In the genomic region with DNA sequence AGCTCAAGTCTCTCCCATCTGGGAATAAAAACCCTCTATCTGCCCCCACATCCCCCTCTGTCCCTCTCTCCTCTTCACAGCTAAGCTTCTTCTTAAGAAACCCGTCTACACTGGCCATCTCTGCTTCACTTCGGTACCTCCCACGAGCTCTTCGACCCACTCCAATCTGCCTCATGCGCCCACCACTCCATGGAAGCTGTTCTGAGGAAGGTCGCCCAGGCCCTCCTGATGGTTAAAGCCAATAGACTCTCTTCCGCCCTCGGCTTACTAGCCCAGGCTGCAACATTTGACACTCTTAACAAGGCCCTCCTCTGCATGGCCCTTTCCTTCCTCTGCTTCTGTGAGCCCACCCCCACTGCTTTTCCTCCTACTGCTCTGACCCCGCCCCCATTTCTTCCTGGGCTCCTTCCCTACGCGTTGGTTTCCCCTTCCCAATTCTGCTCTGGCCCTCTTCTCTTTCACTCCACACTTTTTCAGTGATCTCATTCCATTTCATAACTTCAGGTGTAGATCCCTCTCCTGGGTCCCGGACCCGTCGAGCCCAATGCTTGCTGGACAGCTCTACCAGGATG, we compare ENCODE assay signal across 23 cellular contexts. TPM values are rescaled to one million over a fixed set of nuclear protein-coding genes. Genes with fewer than 3 reads are reported as not detected.
DNase-seq lines count a peak whose midpoint lies in the region; ATAC-seq, FAIRE-seq and TF ChIP-seq lines count a peak whose summit lies in the region.
"Had no signal": no experiment of that assay in that cellular context is flagged by ENCODE, and none has a peak within 500 bp of the region (broad histone marks: within the 10 kb centered on the region; RNA-seq: fewer than 3 reads in every experiment).

No MANE protein-coding gene starts in this region.

- H3K27me3 ChIP-seq in GM23338 (ENCODE audit: insufficient read depth), result no peaks in the 10 kb centered on the region
- H3K27me3 ChIP-seq in CD4-positive, alpha-beta memory T cell (ENCODE audit: insufficient read depth, low read length), result no peaks in the 10 kb centered on the region

- TF ChIP-seq POLR2A in H54 (IDR thresholded peaks at IDR 0.05; ENCODE audit: low read depth, low read length), result no peak

- no peaks in the 10 kb centered on the region for H4K20me1 ChIP-seq in GM23338 (replicated peaks; ENCODE audit: insufficient read depth)

- H3K27ac Mint-ChIP-seq in GM23338 (no peak overlapping the region), WTC11 (no peak overlapping the region)
- H3K27ac Mint-ChIP-seq in CD4-positive, alpha-beta memory T cell, result no peak overlapping the region
- H3K27ac Mint-ChIP-seq: B cell; CD4-positive, CD25-positive, alpha-beta regulatory T cell; CD8-positive, alpha-beta memory T cell had no signal

- no peaks in the 10 kb centered on the region for H3K9me3 ChIP-seq in CD4-positive, alpha-beta memory T cell (ENCODE audit: control insufficient read depth in 1 of 2, low read length in 2 of 2)
- H3K9me3 ChIP-seq: BLaER1, HAP-1 had no signal

- TF ChIP-seq CTCF in 22Rv1 (IDR thresholded peaks at IDR 0.05), result no peak
- no peak for TF ChIP-seq CTCF in GM23338 (conservative IDR thresholded peaks at IDR 0.05; ENCODE audit: low read depth in 2 of 2)
- no peak for TF ChIP-seq CTCF in WTC11 (IDR thresholded peaks at IDR 0.05)

- no peaks in the 10 kb centered on the region for H3K4me1 ChIP-seq in GM23338 (ENCODE audit: insufficient read depth)
- no peaks in the 10 kb centered on the region for H3K4me1 ChIP-seq in CD4-positive, alpha-beta memory T cell (ENCODE audit: insufficient read depth, low read length)
- H3K4me1 ChIP-seq: HAP-1 had no signal

- H3K36me3 Mint-ChIP-seq in GM23338 (ENCODE audit: low read depth), result peaks cover 2% of the 10 kb centered on the region; the same call in 1 of the 3 replicates
- no peaks in the 10 kb centered on the region for H3K36me3 Mint-ChIP-seq in WTC11
- H3K36me3 Mint-ChIP-seq in CD4-positive, alpha-beta memory T cell, result no peaks in the 10 kb centered on the region
- H3K36me3 Mint-ChIP-seq: CD4-positive, CD25-positive, alpha-beta regulatory T cell; CD8-positive, alpha-beta memory T cell had no signal

- H3F3A ChIP-seq in GM23338 (replicated peaks; ENCODE audit: low read depth), result no peaks in the 10 kb centered on the region

- ATAC-seq in GM23338 (peak; percentile 53; the same call in 1 of the 3 replicates), WTC11 (peak; percentile 57), GM21723 (IDR thresholded peaks at IDR 0.05; ENCODE audit: unreplicated experiment) (no peak), HG03457 (IDR thresholded peaks at IDR 0.05; ENCODE audit: unreplicated experiment) (no peak)

- H3K36me3 ChIP-seq in GM23338 (ENCODE audit: insufficient read depth), result no peaks in the 10 kb centered on the region
- H3K36me3 ChIP-seq in CD4-positive, alpha-beta memory T cell (ENCODE audit: insufficient read depth, low read length), result no peaks in the 10 kb centered on the region
- H3K36me3 ChIP-seq: BLaER1, HAP-1 had no signal

- intact Hi-C loops in CD4-positive, alpha-beta memory T cell (cut with micrococcal nuclease), result no loop called here

- H3K9me3 Mint-ChIP-seq in GM23338 (no peaks in the 10 kb centered on the region), WTC11 (no peaks in the 10 kb centered on the region)
- no peaks in the 10 kb centered on the region for H3K9me3 Mint-ChIP-seq in CD4-positive, alpha-beta memory T cell
- H3K9me3 Mint-ChIP-seq: CD4-positive, CD25-positive, alpha-beta regulatory T cell; CD8-positive, alpha-beta memory T cell had no signal

- H3K27ac ChIP-seq in 22Rv1, result peak overlapping the region; percentile 62
- no peak overlapping the region for H3K27ac ChIP-seq in GM23338 (ENCODE audit: low read depth)
- H3K27ac ChIP-seq in CD4-positive, alpha-beta memory T cell (ENCODE audit: low read depth, low read length), result no peak overlapping the region
- H3K27ac ChIP-seq: BLaER1, C4-2B had no signal

- no peaks in the 10 kb centered on the region for H3K9me2 ChIP-seq in GM23338 (ENCODE audit: insufficient read depth)

- H3K27me3 Mint-ChIP-seq in GM23338 (ENCODE audit: insufficient read depth, low read depth, poor library complexity) (no peaks in the 10 kb centered on the region), WTC11 (ENCODE audit: low read depth) (no peaks in the 10 kb centered on the region)
- no peaks in the 10 kb centered on the region for H3K27me3 Mint-ChIP-seq in CD4-positive, alpha-beta memory T cell

- H3K4me1 Mint-ChIP-seq in GM23338 (peaks cover 6% of the 10 kb centered on the region), WTC11 (peaks cover 5% of the 10 kb centered on the region; the same call in 1 of the 2 replicates)
- H3K4me1 Mint-ChIP-seq in CD4-positive, alpha-beta memory T cell, result no peaks in the 10 kb centered on the region
- H3K4me1 Mint-ChIP-seq: B cell; CD4-positive, CD25-positive, alpha-beta regulatory T cell had no signal

- POLR2A ChIA-PET in WTC11 (lab: Charles Lee), result no interaction called here
- POLR2A ChIA-PET in CD4-positive, alpha-beta memory T cell (lab: Charles Lee; ENCODE audit: partially characterized antibody), result no interaction called here

- H3K4me3 Mint-ChIP-seq in GM23338, result no peak overlapping the region
- no peak overlapping the region for H3K4me3 Mint-ChIP-seq in WTC11
- H3K4me3 Mint-ChIP-seq in CD4-positive, alpha-beta memory T cell, result no peak overlapping the region
- H3K4me3 Mint-ChIP-seq: B cell; CD4-positive, CD25-positive, alpha-beta regulatory T cell; CD8-positive, alpha-beta memory T cell had no signal

- no peak overlapping the region for H2AFZ ChIP-seq in GM23338

- no peaks in the 10 kb centered on the region; the same call in 1 of the 2 replicates for H3K79me2 ChIP-seq in GM23338 (replicated peaks; ENCODE audit: insufficient read depth)

- no peak overlapping the region for H3K4me2 ChIP-seq in GM23338
- H3K4me2 ChIP-seq: BLaER1 had no signal

- CTCF ChIA-PET in WTC11 (lab: Charles Lee), result interaction anchor here (1.0 kb wide), 1 partner anchor 15 kb away, joined by 4 read pairs; no protein-coding TSS in a partner anchor
- CTCF ChIA-PET in CD4-positive, alpha-beta memory T cell (lab: Charles Lee; ENCODE audit: partially characterized antibody), result no interaction called here

- H3K4me3 ChIP-seq in GM23338, result no peak overlapping the region
- no peak overlapping the region for H3K4me3 ChIP-seq in CD4-positive, alpha-beta memory T cell (ENCODE audit: low read length in 2 of 2)
- H3K4me3 ChIP-seq: BLaER1, HAP-1 had no signal

- peak; percentile 15 for DNase-seq in GM23338 (ENCODE audit: low spot score)
- no peak for DNase-seq in WTC11 (ENCODE audit: low spot score)
- DNase-seq in islet precursor cell, result peak; percentile 21
- no peak for DNase-seq in CD4-positive, alpha-beta memory T cell
- DNase-seq in H54 (ENCODE audit: insufficient read length, low spot score), result no peak
- DNase-seq: CD4-positive, CD25-positive, alpha-beta regulatory T cell; CD8-positive, alpha-beta memory T cell; DMS 273 treated with DMSO at 0.1 percent for 48 hours; DMS79; EL; GDM1 had no signal

- FAIRE-seq in H54 (lab: Jason Lieb, UNC), result no peak
- FAIRE-seq: A204.1, D721Med, GM12891, GM18507, H1 had no signal

TF ChIP-seq in GM23338, 12 proteins besides CTCF, POLR2A, EP300 and RAD21:
- TF ChIP-seq STAT1 (IDR thresholded peaks at IDR 0.05; ENCODE audit: unreplicated experiment), result no peak
- no peak for TF ChIP-seq JUNB (IDR thresholded peaks at IDR 0.05; ENCODE audit: unreplicated experiment)
- no peak for TF ChIP-seq CREB1 (CRISPR knock-in tag; IDR thresholded peaks at IDR 0.05; ENCODE audit: low read depth)
- no peak for TF ChIP-seq ZNF114 (CRISPR knock-in tag; IDR thresholded peaks at IDR 0.05)
- TF ChIP-seq POLR2AphosphoS5 (IDR thresholded peaks at IDR 0.05; ENCODE audit: low read depth), result no peak
- no peak for TF ChIP-seq NANOG (IDR thresholded peaks at IDR 0.05; ENCODE audit: borderline replicate concordance)

TF ChIP-seq in WTC11, 78 proteins besides CTCF, POLR2A, EP300 and RAD21 (continues in another document):
- TF ChIP-seq NR3C1 (CRISPR knock-in tag; conservative IDR thresholded peaks at IDR 0.05; ENCODE audit: low read depth) (no peak), ZNF423 (CRISPR knock-in tag; IDR thresholded peaks at IDR 0.05) (no peak)
- TF ChIP-seq, protein P1, sequence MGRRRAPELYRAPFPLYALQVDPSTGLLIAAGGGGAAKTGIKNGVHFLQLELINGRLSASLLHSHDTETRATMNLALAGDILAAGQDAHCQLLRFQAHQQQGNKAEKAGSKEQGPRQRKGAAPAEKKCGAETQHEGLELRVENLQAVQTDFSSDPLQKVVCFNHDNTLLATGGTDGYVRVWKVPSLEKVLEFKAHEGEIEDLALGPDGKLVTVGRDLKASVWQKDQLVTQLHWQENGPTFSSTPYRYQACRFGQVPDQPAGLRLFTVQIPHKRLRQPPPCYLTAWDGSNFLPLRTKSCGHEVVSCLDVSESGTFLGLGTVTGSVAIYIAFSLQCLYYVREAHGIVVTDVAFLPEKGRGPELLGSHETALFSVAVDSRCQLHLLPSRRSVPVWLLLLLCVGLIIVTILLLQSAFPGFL (CRISPR knock-in tag; IDR thresholded peaks at IDR 0.05; ENCODE audit: borderline replicate concordance), result no peak

RNA-seq across cellular contexts. Expression of a gene that starts 11.8 kb away (rescaled TPM):
- total RNA-seq in GM23338 (2014; rRNA removed; shearing (Covaris generic)), result 81.6 and 92.2 TPM in 2 replicates
- 10.7 and 12.3 TPM in 2 replicates for polyA plus RNA-seq in GM23338 (2016; fragmentation: Nextera tagmentation; extraction: Ambion mirVana)
- total RNA-seq in WTC11 (2021), result 22.0 to 48.2 TPM (median 23.3 TPM) in 3 replicates
- total RNA-seq in CD4-positive, alpha-beta memory T cell, result 1 to 10 TPM; 1.5 TPM
- under 1 TPM; 0.12 to 0.33 TPM for polyA plus RNA-seq in CD4-positive, alpha-beta memory T cell

RNA-seq across cellular contexts. Expression of a gene that starts 44.6 kb away (rescaled TPM):
- total RNA-seq in GM23338 (2014; rRNA removed; shearing (Covaris generic)), result 139 and 173 TPM in 2 replicates
- 18.3 and 20.3 TPM in 2 replicates for polyA plus RNA-seq in GM23338 (2016; fragmentation: Nextera tagmentation; extraction: Ambion mirVana)
- total RNA-seq in WTC11 (2021), result 100 to 112 TPM (median 108 TPM) in 3 replicates
- 100 to 1,000 TPM; 120 to 127 TPM for total RNA-seq in CD4-positive, alpha-beta memory T cell
- polyA plus RNA-seq in CD4-positive, alpha-beta memory T cell, result 10 to 100 TPM in 1 of 2 donors, 1 to 10 TPM in 1; 8.0 to 26.2 TPM

Comparison
In these comparisons a context has a peak if more than half of its experiments do, and no peak if none do; other contexts are left out.
1. ATAC-seq: peak in GM23338 (single experiment) and WTC11 (single experiment); none in GM21723 (single experiment) and HG03457 (single experiment).
2. DNase-seq: peak in GM23338 (single experiment) and islet precursor cell (single experiment); none in WTC11 (single experiment), CD4-positive, alpha-beta memory T cell (0 of 5) and H54 (single experiment).